In the genomic region with DNA sequence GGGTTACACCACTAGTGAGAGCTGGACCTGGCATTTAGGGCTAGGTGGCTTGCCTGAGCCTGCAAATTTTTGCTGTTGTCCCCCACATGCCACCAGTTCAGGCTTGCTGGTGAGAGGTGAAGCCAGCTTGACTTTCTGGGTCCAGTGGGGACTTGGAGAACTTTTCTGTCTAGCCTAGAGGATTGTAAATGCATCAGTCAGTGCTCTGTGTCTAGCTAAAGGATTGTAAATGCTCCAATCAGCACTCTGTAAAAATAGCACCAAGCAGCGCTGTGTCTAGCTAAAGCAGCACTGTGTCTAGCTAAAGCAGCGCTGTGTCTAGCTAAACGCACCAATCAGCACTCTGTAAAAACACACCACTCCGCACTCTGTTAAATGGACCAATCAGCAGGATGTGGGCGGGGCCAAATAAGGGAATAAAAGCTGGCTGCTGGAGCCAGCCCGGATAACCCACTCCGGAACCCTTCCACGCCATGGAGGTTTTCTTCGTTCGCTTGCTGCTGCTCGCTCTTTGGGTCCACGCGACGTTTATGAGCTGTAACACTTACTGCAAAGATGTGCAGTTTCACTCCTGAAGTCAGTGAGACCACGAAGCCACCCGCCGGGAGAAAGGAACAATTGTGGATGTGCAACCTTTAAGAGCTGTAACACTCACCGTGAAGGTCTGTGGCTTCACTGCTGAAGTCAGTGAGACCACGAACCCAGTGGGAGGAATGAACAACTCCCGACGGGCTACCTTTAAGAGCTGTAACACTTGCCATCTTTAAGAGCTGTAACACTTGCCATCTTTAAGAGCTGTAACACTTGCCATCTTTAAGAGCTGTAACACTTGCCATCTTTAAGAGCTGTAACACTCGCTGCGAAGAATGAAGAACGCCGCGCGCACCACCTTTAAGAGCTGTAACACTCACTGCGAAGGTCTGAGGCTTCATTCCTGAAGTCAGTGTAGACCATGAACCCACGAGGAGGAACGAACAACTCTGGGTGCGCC, we compare ENCODE assay signal across 1 cellular context.
A peak's percentile ranks its signal among the peaks of the same experiment; 100 is the strongest.
TF ChIP-seq lines count a peak whose summit lies in the region.

No MANE protein-coding gene starts in this region.

TF ChIP-seq in K562, 482 proteins besides CTCF, POLR2A, EP300 and RAD21 (continued from another document and continues in another):
- TF ChIP-seq ZNF592 (IDR thresholded peaks at IDR 0.05) (peak; percentile 87), OTX1 (CRISPR knock-in tag; IDR thresholded peaks at IDR 0.05) (peak; percentile 96), FOS (IDR thresholded peaks at IDR 0.05; ENCODE audit: extremely low read depth, insufficient read length) (peak; percentile 90), SMAD4 (CRISPR knock-in tag; conservative IDR thresholded peaks at IDR 0.05) (peak; percentile 91), HEY1 (CRISPR knock-in tag; IDR thresholded peaks at IDR 0.05; ENCODE audit: borderline replicate concordance) (peak; percentile 90; the same call in 1 of the 2 replicates), STAT5B (CRISPR knock-in tag; IDR thresholded peaks at IDR 0.05) (no peak), TRIM24 (IDR thresholded peaks at IDR 0.05) (peak in 1 of 2 experiments; percentile 42; a peak in 1 of 4 replicates), FUS (optimal IDR thresholded peaks at IDR 0.05; ENCODE audit: low read depth, low read length) (no peak), ESRRB (CRISPR knock-in tag; IDR thresholded peaks at IDR 0.05; ENCODE audit: borderline replicate concordance) (peak; percentile 67; the same call in 1 of the 2 replicates), HDAC8 (tag; IDR thresholded peaks at IDR 0.05) (peak; percentile 55; the same call in 1 of the 2 replicates), THAP7 (CRISPR knock-in tag; IDR thresholded peaks at IDR 0.05) (peak; percentile 91; the same call in 1 of the 2 replicates), NCOR1 (IDR thresholded peaks at IDR 0.05) (peak; percentile 92), SMC3 (conservative IDR thresholded peaks at IDR 0.05; ENCODE audit: insufficient read depth, low read depth, low read length) (0 out of 2 replicates have a peak, but pooled peaks have one; percentile 4), RBM25 (IDR thresholded peaks at IDR 0.05; ENCODE audit: low read depth, low read length, severe bottlenecking) (peak; percentile 58), MECOM (CRISPR knock-in tag; IDR thresholded peaks at IDR 0.05) (peak; percentile 82; the same call in 1 of the 2 replicates), NKRF (IDR thresholded peaks at IDR 0.05; ENCODE audit: borderline replicate concordance) (peak; percentile 80; the same call in 1 of the 2 replicates), ZNF217 (CRISPR knock-in tag; IDR thresholded peaks at IDR 0.05) (no peak), ZNF740 (CRISPR knock-in tag; IDR thresholded peaks at IDR 0.05) (no peak), ZNF740 (tag; IDR thresholded peaks at IDR 0.05) (no peak), NBN (IDR thresholded peaks at IDR 0.05; ENCODE audit: low read depth) (peak; percentile 96), POLR2B (IDR thresholded peaks at IDR 0.05; ENCODE audit: low read depth, partially characterized antibody) (peak; percentile 100), PRMT5 (CRISPR knock-in tag; IDR thresholded peaks at IDR 0.05) (no peak), BMI1 (IDR thresholded peaks at IDR 0.05; ENCODE audit: low read length) (no peak), RHOXF2B (CRISPR knock-in tag; conservative IDR thresholded peaks at IDR 0.05) (peak; percentile 95), GTF2A2 (tag; IDR thresholded peaks at IDR 0.05) (peak; percentile 94), ZNF77 (CRISPR knock-in tag; IDR thresholded peaks at IDR 0.05) (peak; percentile 90), TSHZ1 (CRISPR knock-in tag; IDR thresholded peaks at IDR 0.05) (peak; percentile 67), ZNF146 (CRISPR knock-in tag; IDR thresholded peaks at IDR 0.05; ENCODE audit: unreplicated experiment) (no peak), CREB3 (tag; conservative IDR thresholded peaks at IDR 0.05; ENCODE audit: low read depth) (peak; percentile 68), ZBTB26 (CRISPR knock-in tag; IDR thresholded peaks at IDR 0.05) (peak; percentile 87; the same call in 1 of the 2 replicates), NCOA4 (IDR thresholded peaks at IDR 0.05; ENCODE audit: partially characterized antibody) (no peak)
- TF ChIP-seq, protein P1, sequence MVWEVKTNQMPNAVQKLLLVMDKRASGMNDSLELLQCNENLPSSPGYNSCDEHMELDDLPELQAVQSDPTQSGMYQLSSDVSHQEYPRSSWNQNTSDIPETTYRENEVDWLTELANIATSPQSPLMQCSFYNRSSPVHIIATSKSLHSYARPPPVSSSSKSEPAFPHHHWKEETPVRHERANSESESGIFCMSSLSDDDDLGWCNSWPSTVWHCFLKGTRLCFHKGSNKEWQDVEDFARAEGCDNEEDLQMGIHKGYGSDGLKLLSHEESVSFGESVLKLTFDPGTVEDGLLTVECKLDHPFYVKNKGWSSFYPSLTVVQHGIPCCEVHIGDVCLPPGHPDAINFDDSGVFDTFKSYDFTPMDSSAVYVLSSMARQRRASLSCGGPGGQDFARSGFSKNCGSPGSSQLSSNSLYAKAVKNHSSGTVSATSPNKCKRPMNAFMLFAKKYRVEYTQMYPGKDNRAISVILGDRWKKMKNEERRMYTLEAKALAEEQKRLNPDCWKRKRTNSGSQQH (CRISPR knock-in tag; IDR thresholded peaks at IDR 0.05) = peak; percentile 90
- TF ChIP-seq, protein P2, sequence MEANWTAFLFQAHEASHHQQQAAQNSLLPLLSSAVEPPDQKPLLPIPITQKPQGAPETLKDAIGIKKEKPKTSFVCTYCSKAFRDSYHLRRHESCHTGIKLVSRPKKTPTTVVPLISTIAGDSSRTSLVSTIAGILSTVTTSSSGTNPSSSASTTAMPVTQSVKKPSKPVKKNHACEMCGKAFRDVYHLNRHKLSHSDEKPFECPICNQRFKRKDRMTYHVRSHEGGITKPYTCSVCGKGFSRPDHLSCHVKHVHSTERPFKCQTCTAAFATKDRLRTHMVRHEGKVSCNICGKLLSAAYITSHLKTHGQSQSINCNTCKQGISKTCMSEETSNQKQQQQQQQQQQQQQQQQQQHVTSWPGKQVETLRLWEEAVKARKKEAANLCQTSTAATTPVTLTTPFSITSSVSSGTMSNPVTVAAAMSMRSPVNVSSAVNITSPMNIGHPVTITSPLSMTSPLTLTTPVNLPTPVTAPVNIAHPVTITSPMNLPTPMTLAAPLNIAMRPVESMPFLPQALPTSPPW (CRISPR knock-in tag; IDR thresholded peaks at IDR 0.05) = no peak; the same call in 1 of the 2 replicates
- TF ChIP-seq, protein P3, sequence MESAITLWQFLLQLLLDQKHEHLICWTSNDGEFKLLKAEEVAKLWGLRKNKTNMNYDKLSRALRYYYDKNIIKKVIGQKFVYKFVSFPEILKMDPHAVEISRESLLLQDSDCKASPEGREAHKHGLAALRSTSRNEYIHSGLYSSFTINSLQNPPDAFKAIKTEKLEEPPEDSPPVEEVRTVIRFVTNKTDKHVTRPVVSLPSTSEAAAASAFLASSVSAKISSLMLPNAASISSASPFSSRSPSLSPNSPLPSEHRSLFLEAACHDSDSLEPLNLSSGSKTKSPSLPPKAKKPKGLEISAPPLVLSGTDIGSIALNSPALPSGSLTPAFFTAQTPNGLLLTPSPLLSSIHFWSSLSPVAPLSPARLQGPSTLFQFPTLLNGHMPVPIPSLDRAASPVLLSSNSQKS (CRISPR knock-in tag; IDR thresholded peaks at IDR 0.05) = peak; percentile 87
- TF ChIP-seq, protein P4, sequence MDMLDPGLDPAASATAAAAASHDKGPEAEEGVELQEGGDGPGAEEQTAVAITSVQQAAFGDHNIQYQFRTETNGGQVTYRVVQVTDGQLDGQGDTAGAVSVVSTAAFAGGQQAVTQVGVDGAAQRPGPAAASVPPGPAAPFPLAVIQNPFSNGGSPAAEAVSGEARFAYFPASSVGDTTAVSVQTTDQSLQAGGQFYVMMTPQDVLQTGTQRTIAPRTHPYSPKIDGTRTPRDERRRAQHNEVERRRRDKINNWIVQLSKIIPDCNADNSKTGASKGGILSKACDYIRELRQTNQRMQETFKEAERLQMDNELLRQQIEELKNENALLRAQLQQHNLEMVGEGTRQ (CRISPR knock-in tag; IDR thresholded peaks at IDR 0.05) = no peak
